11 cellular contexts compared by ENCODE assay signal in genomic region chr1:150259758-150260669, GRCh38. TPM values are rescaled to one million over a fixed set of nuclear protein-coding genes. Genes with fewer than 3 reads are reported as not detected.
A peak's percentile ranks its signal among the peaks of the same experiment; 100 is the strongest.
DNase-seq lines count a peak whose midpoint lies in the region; ATAC-seq, FAIRE-seq and TF ChIP-seq lines count a peak whose summit lies in the region.
"Had no signal": no experiment of that assay in that cellular context is flagged by ENCODE, and none has a peak within 500 bp of the region (broad histone marks: within the 10 kb centered on the region; RNA-seq: fewer than 3 reads in every experiment).

No MANE protein-coding gene starts in this region.

- H2AFZ ChIP-seq in H1 (ENCODE audit: low read length) = no peak overlapping the region

- no peaks in the 10 kb centered on the region for H4K20me1 ChIP-seq in H1 (replicated peaks in 1 of 2; ENCODE audit: control insufficient read depth in 1 of 2, insufficient read depth in 2 of 2, low read length in 2 of 2)
- H4K20me1 ChIP-seq: BLaER1 had no signal

- peaks cover 36% of the 10 kb centered on the region for H3K23me2 ChIP-seq in H1 (ENCODE audit: low read depth, low read length)

- POLR2A ChIA-PET in H1 (lab: Charles Lee; ENCODE audit: partially characterized antibody) = interaction anchor here (0.9 to 19.4 kb wide), 9 partner anchors 21 to 61 kb away, joined by 3 to 535 read pairs (median 5); partner anchors contain the start of genes ANP32E, APH1A, C1orf54 and CIART

- H4K8ac ChIP-seq in H1 (ENCODE audit: extremely low read depth, insufficient read depth, low read length) = no peak overlapping the region

- H2AK5ac ChIP-seq in H1 (ENCODE audit: low read depth, low read length) = no peak overlapping the region; the same call in 1 of the 2 replicates

- CTCF ChIA-PET in H1 (lab: Charles Lee; ENCODE audit: partially characterized antibody) = interaction anchor here (17.5 kb wide), 1 partner anchor 16 kb away, joined by 326 read pairs; the partner anchor contains the start of genes APH1A, C1orf54 and CIART

- peaks cover 4 to 25% of the 10 kb centered on the region in 2 experiments for H3K79me2 ChIP-seq in H1 (ENCODE audit: control insufficient read depth in 1 of 2, insufficient read depth in 2 of 2, low read length in 2 of 2)

- FAIRE-seq in H1 (lab: Jason Lieb, UNC) = no peak

- no peak overlapping the region for H3K23ac ChIP-seq in H1 (ENCODE audit: insufficient read length)

- H3K4me1 ChIP-seq in H1 (replicated peaks in 1 of 4; ENCODE audit: control insufficient read depth in 3 of 4, insufficient read depth in 4 of 4, low read length in 3 of 4) (peaks cover 0 to 20% (median 14%) of the 10 kb centered on the region in 4 experiments; a peak in 6 of 7 replicates), mucosa of rectum (ENCODE audit: control insufficient read depth in 2 of 2, insufficient read depth in 2 of 2, low read length in 2 of 2) (peaks cover 13 to 14% of the 10 kb centered on the region in 2 donors)

- peak overlapping the region; percentile 0 for H2BK120ac ChIP-seq in H1 (replicated peaks; ENCODE audit: low read depth, low read length)

- H4K5ac ChIP-seq in H1 (ENCODE audit: insufficient read length, low read depth, low read length) = peak overlapping the region; percentile 27

- no peak overlapping the region for H3K14ac ChIP-seq in H1 (ENCODE audit: insufficient read length)

- peak; percentile 92 for DNase-seq in DMS153 treated with DMSO at 0.1 percent for 48 hours (lab: John Stamatoyannopoulos, UW; ENCODE audit: unreplicated experiment)
- DNase-seq in NCI-H2171 (lab: John Stamatoyannopoulos, UW) = peak; percentile 62
- peak in 1 of 2 experiments; percentile 81 for DNase-seq in H1 (ENCODE audit: low read depth in 1 of 2, low spot score in 2 of 2)
- no peak for DNase-seq in RKO (ENCODE audit: low spot score)
- no peak for DNase-seq in stimulated activated naive CD4-positive, alpha-beta T cell treated with Interleukin-2 at 50 U/mL for 16 hours (lab: John Stamatoyannopoulos, UW)
- DNase-seq: activated B cell treated with CpG ODN at 0.5 μM for 24 hours had no signal

- H3K4me2 ChIP-seq in H1 (ENCODE audit: insufficient read depth in 1 of 2, low read depth in 2 of 2, low read length in 2 of 2) = peak overlapping the region; percentile 78 to 99
- H3K4me2 ChIP-seq: BLaER1 had no signal

- H3K36me3 ChIP-seq in H1 (ENCODE audit: control insufficient read depth in 2 of 4, insufficient read depth in 4 of 4, low read length in 3 of 4) = peaks cover 15 to 36% (median 29%) of the 10 kb centered on the region in 4 experiments; a peak in 7 of 8 replicates
- H3K36me3 ChIP-seq in mucosa of rectum (ENCODE audit: control insufficient read depth in 2 of 2, insufficient read depth in 2 of 2, low read length in 2 of 2) = peaks cover 6 to 8% of the 10 kb centered on the region in 2 donors

- H3K79me1 ChIP-seq in H1 (ENCODE audit: low read depth, low read length) = peaks cover 5% of the 10 kb centered on the region; the same call in 1 of the 2 replicates

- ATAC-seq in HG03095 (IDR thresholded peaks at IDR 0.05; ENCODE audit: unreplicated experiment) (no peak), HG03039 (IDR thresholded peaks at IDR 0.05; ENCODE audit: unreplicated experiment) (no peak)

- no peak for TF ChIP-seq EP300 in H1 (IDR thresholded peaks at IDR 0.05; ENCODE audit: borderline replicate concordance in 1 of 2, low read depth in 2 of 2, low read length in 2 of 2)

- TF ChIP-seq RAD21 in H1 (IDR thresholded peaks at IDR 0.05 in 1 of 2, conservative IDR thresholded peaks at IDR 0.05 in 1 of 2; ENCODE audit: low read depth in 2 of 2, low read length in 2 of 2) = no peak

- H3K9me3 ChIP-seq in H1 (ENCODE audit: insufficient read depth in 2 of 2, low read depth in 1 of 2, low read length in 1 of 2) (no peaks in the 10 kb centered on the region), mucosa of rectum (ENCODE audit: control insufficient read depth in 2 of 2, low read length in 2 of 2) (no peaks in the 10 kb centered on the region)
- H3K9me3 ChIP-seq: BLaER1 had no signal

- TF ChIP-seq POLR2A in H1 (IDR thresholded peaks at IDR 0.05; ENCODE audit: control extremely low read depth in 1 of 2, low read depth in 2 of 2, low read length in 2 of 2) = peak in 1 of 2 experiments; percentile 69; a peak in 1 of 3 replicates

- H3K56ac ChIP-seq in H1 (replicated peaks; ENCODE audit: insufficient read length, low read depth, low read length) = no peak overlapping the region

- H3K27ac ChIP-seq in H1 (ENCODE audit: low read depth, low read length) = peak overlapping the region; percentile 68; the same call in 1 of the 2 replicates
- peak overlapping the region; percentile 49 to 64 for H3K27ac ChIP-seq in mucosa of rectum (ENCODE audit: low read depth in 2 of 2, low read length in 2 of 2)
- H3K27ac ChIP-seq: BLaER1 had no signal

- 18% methylated on average over 10 of the region's 11 CpGs; no CpG with 5 or more reads in 1 of the 2 experiments for WGBS in H1 (ENCODE audit: extremely low coverage in 1 of 2, insufficient coverage in 1 of 2, insufficient read length in 1 of 2, insufficient replicate concordance in 2 of 2, low coverage in 1 of 2, low lambda C conversion rate in 2 of 2, missing lambda C conversion rate in 1 of 2), 2 experiments

- no peaks in the 10 kb centered on the region for H3K27me3 ChIP-seq in H1 (replicated peaks in 1 of 4; ENCODE audit: control insufficient read depth in 3 of 4, extremely low read depth in 1 of 4, insufficient read depth in 3 of 4, low read length in 3 of 4)
- peaks cover 0 to 5% of the 10 kb centered on the region in 2 donors for H3K27me3 ChIP-seq in mucosa of rectum (ENCODE audit: control insufficient read depth in 2 of 2, insufficient read depth in 2 of 2, low read length in 2 of 2)

- peak overlapping the region; percentile 75; the same call in 1 of the 2 replicates for H2BK12ac ChIP-seq in H1 (ENCODE audit: low read depth, low read length)

- H3K4ac ChIP-seq in H1 (replicated peaks; ENCODE audit: insufficient read length, low read depth, low read length) = peak overlapping the region; percentile 17

- H2BK20ac ChIP-seq in H1 (ENCODE audit: low read length) = peak overlapping the region; percentile 23; the same call in 1 of the 2 replicates

- peak overlapping the region; percentile 70 to 82 (median 80) for H3K4me3 ChIP-seq in H1 (ENCODE audit: extremely low read depth in 1 of 4, insufficient read depth in 2 of 4, low read depth in 3 of 4, low read length in 4 of 4)
- peak overlapping the region; percentile 59 to 61 for H3K4me3 ChIP-seq in mucosa of rectum (ENCODE audit: low read length in 2 of 2)
- H3K4me3 ChIP-seq: BLaER1 had no signal

- H2BK15ac ChIP-seq in H1 (ENCODE audit: low read length) = peak overlapping the region; percentile 66; the same call in 1 of the 2 replicates

- H3K9ac ChIP-seq in H1 (replicated peaks in 1 of 4; ENCODE audit: extremely low read depth in 1 of 4, low read depth in 3 of 4, low read length in 3 of 4) = peak overlapping the region in 3 of 4 experiments; percentile 31 to 66 (median 49); a peak in 4 of 7 replicates
- H3K9ac ChIP-seq in mucosa of rectum (ENCODE audit: low read depth in 1 of 2, low read length in 2 of 2) = peak overlapping the region in 1 of 2 donors; percentile 44
- H3K9ac ChIP-seq: BLaER1 had no signal

- no peak for TF ChIP-seq CTCF in H1 (IDR thresholded peaks at IDR 0.05; ENCODE audit: control extremely low read depth in 1 of 3, insufficient read depth in 1 of 3, low read depth in 1 of 3, low read length in 3 of 3)

- peak overlapping the region; percentile 75 for H4K91ac ChIP-seq in H1 (replicated peaks; ENCODE audit: insufficient read length, low read length)

- peak overlapping the region; percentile 79 for H3K18ac ChIP-seq in H1 (ENCODE audit: extremely low read depth, low read length)

- peak overlapping the region; percentile 98 for H2BK5ac ChIP-seq in H1 (ENCODE audit: low read depth, low read length)

RNA-seq across cellular contexts. Expression of gene CA14, which starts 2.4 kb away (rescaled TPM):
- 52.1 and 52.3 TPM in 2 replicates for total RNA-seq in H1 (2021; fragmentation: NEBNext Ultra II Directional; extraction: Animal tissue kit (Norgen Biotek cat#: 25700))
- polyA plus RNA-seq in H1 (2011; rRNA removed) = 79.3 and 105 TPM in 2 replicates
- polyA plus RNA-seq in H1 (2011; cell fraction: cytosol; rRNA removed) = 87.6 TPM
- 103 TPM for polyA plus RNA-seq in H1 (2011; cell fraction: nucleus; rRNA removed)
- 61.2 to 68.2 TPM (median 64.7 TPM) in 4 replicates for polyA plus RNA-seq in H1 (2012, experiment 1 of 2)
- 53.1 TPM for polyA plus RNA-seq in H1 (2012, experiment 2 of 2)
- 72.8 TPM for polyA plus RNA-seq in H1 (2013, experiment 1 of 2)
- 65.7 TPM for polyA plus RNA-seq in H1 (2013, experiment 2 of 2)
- 61.0 and 79.2 TPM in 2 replicates for polyA minus RNA-seq in H1 (2011; rRNA and poly(A)+ RNA removed)
- 25.8 TPM for polyA minus RNA-seq in H1 (2011; cell fraction: cytosol; rRNA and poly(A)+ RNA removed)
- 36.0 TPM for polyA minus RNA-seq in H1 (2011; cell fraction: nucleus; rRNA and poly(A)+ RNA removed)
- total RNA-seq: activated B cell treated with CpG ODN at 0.5 μM for 24 hours, glomerular endothelial cell had no signal

RNA-seq across cellular contexts. Expression of gene APH1A, which starts 8.8 kb away (rescaled TPM):
- total RNA-seq in H1 (2021; fragmentation: NEBNext Ultra II Directional; extraction: Animal tissue kit (Norgen Biotek cat#: 25700)) = 110 and 111 TPM in 2 replicates
- polyA plus RNA-seq in H1 (2011; rRNA removed) = 183 and 188 TPM in 2 replicates
- 157 TPM for polyA plus RNA-seq in H1 (2011; cell fraction: cytosol; rRNA removed)
- 218 TPM for polyA plus RNA-seq in H1 (2011; cell fraction: nucleus; rRNA removed)
- 89.8 to 118 TPM (median 111 TPM) in 4 replicates for polyA plus RNA-seq in H1 (2012, experiment 1 of 2)
- polyA plus RNA-seq in H1 (2012, experiment 2 of 2) = 169 TPM
- 75.6 TPM for polyA plus RNA-seq in H1 (2013, experiment 1 of 2)
- polyA plus RNA-seq in H1 (2013, experiment 2 of 2) = 85.8 TPM
- 138 and 140 TPM in 2 replicates for polyA minus RNA-seq in H1 (2011; rRNA and poly(A)+ RNA removed)
- 57.2 TPM for polyA minus RNA-seq in H1 (2011; cell fraction: cytosol; rRNA and poly(A)+ RNA removed)
- 97.0 TPM for polyA minus RNA-seq in H1 (2011; cell fraction: nucleus; rRNA and poly(A)+ RNA removed)

RNA-seq across cellular contexts. Expression of gene C1orf54, which starts 12.6 kb away (rescaled TPM):
- total RNA-seq in H1 (2021; fragmentation: NEBNext Ultra II Directional; extraction: Animal tissue kit (Norgen Biotek cat#: 25700)) = 19.8 and 20.4 TPM in 2 replicates
- 12.2 and 30.2 TPM in 2 replicates for polyA plus RNA-seq in H1 (2011; rRNA removed)
- 22.3 TPM for polyA plus RNA-seq in H1 (2011; cell fraction: cytosol; rRNA removed)
- polyA plus RNA-seq in H1 (2011; cell fraction: nucleus; rRNA removed) = 6.4 TPM
- 20.3 to 29.7 TPM (median 25.5 TPM) in 4 replicates for polyA plus RNA-seq in H1 (2012, experiment 1 of 2)
- polyA plus RNA-seq in H1 (2012, experiment 2 of 2) = 51.2 TPM
- 25.8 TPM for polyA plus RNA-seq in H1 (2013, experiment 1 of 2)
- polyA plus RNA-seq in H1 (2013, experiment 2 of 2) = 33.2 TPM
- polyA minus RNA-seq in H1 (2011; rRNA and poly(A)+ RNA removed) = 4.2 and 7.2 TPM in 2 replicates
- polyA minus RNA-seq in H1 (2011; cell fraction: cytosol; rRNA and poly(A)+ RNA removed) = 5.0 TPM
- 3.5 TPM for polyA minus RNA-seq in H1 (2011; cell fraction: nucleus; rRNA and poly(A)+ RNA removed)

RNA-seq across cellular contexts. Expression of gene CIART, which starts 22.3 kb away (rescaled TPM):
- 9.6 and 10.6 TPM in 2 replicates for total RNA-seq in H1 (2021; fragmentation: NEBNext Ultra II Directional; extraction: Animal tissue kit (Norgen Biotek cat#: 25700))
- polyA plus RNA-seq in H1 (2011; rRNA removed) = 23.3 and 33.3 TPM in 2 replicates
- 23.2 TPM for polyA plus RNA-seq in H1 (2011; cell fraction: cytosol; rRNA removed)
- polyA plus RNA-seq in H1 (2011; cell fraction: nucleus; rRNA removed) = 24.1 TPM
- polyA plus RNA-seq in H1 (2012, experiment 1 of 2) = 14.7 to 18.2 TPM (median 17.7 TPM) in 4 replicates
- polyA plus RNA-seq in H1 (2012, experiment 2 of 2) = 16.4 TPM
- 10.0 TPM for polyA plus RNA-seq in H1 (2013, experiment 1 of 2)
- polyA plus RNA-seq in H1 (2013, experiment 2 of 2) = 9.6 TPM
- polyA minus RNA-seq in H1 (2011; rRNA and poly(A)+ RNA removed) = 24.5 and 28.3 TPM in 2 replicates
- 8.8 TPM for polyA minus RNA-seq in H1 (2011; cell fraction: cytosol; rRNA and poly(A)+ RNA removed)
- polyA minus RNA-seq in H1 (2011; cell fraction: nucleus; rRNA and poly(A)+ RNA removed) = 10.9 TPM

RNA-seq across cellular contexts. Expression of gene ANP32E, which starts 24.1 kb away (rescaled TPM):
- 114 and 123 TPM in 2 replicates for total RNA-seq in H1 (2021; fragmentation: NEBNext Ultra II Directional; extraction: Animal tissue kit (Norgen Biotek cat#: 25700))
- polyA plus RNA-seq in H1 (2011; rRNA removed) = 10.2 and 20.7 TPM in 2 replicates
- 33.6 TPM for polyA plus RNA-seq in H1 (2011; cell fraction: cytosol; rRNA removed)
- polyA plus RNA-seq in H1 (2011; cell fraction: nucleus; rRNA removed) = 3.6 TPM
- 122 to 225 TPM (median 147 TPM) in 4 replicates for polyA plus RNA-seq in H1 (2012, experiment 1 of 2)
- 10.2 TPM for polyA plus RNA-seq in H1 (2012, experiment 2 of 2)
- 66.2 TPM for polyA plus RNA-seq in H1 (2013, experiment 1 of 2)
- polyA plus RNA-seq in H1 (2013, experiment 2 of 2) = 67.9 TPM
- polyA minus RNA-seq in H1 (2011; rRNA and poly(A)+ RNA removed) = 16.2 and 20.3 TPM in 2 replicates
- polyA minus RNA-seq in H1 (2011; cell fraction: cytosol; rRNA and poly(A)+ RNA removed) = 18.1 TPM
- 14.0 TPM for polyA minus RNA-seq in H1 (2011; cell fraction: nucleus; rRNA and poly(A)+ RNA removed)

Comparison
In these comparisons a context has a peak if more than half of its experiments do, and no peak if none do; other contexts are left out.
1. DNase-seq: peak in DMS153 treated with DMSO at 0.1 percent for 48 hours (single experiment) and NCI-H2171 (single experiment); none in RKO (single experiment) and stimulated activated naive CD4-positive, alpha-beta T cell treated with Interleukin-2 at 50 U/mL for 16 hours (single experiment).